ENCODE assay signal across 9 cellular contexts in the genomic region with DNA sequence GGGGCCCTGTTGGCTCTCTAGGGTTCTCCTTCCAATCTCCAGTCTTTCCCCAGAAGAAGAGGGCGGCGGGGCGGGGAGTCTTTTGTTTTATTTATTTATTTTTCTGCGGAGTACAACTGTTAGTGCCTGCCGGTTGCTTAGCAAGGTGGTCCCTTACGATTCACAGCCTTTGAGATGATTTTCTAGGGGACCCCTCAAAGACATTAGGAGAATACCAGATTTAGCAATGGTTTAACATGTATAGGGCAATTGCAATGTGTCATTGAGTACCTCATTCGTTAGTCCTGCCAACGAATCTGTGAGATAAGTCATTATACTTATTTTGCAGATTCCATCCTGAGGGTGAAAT. TPM values are rescaled to one million over a fixed set of nuclear protein-coding genes. Genes with fewer than 3 reads are reported as not detected.
A peak's percentile ranks its signal among the peaks of the same experiment; 100 is the strongest.
DNase-seq lines count a peak whose midpoint lies in the region; ATAC-seq and TF ChIP-seq lines count a peak whose summit lies in the region.
"Had no signal": no experiment of that assay in that cellular context is flagged by ENCODE, and none has a peak within 500 bp of the region (broad histone marks: within the 10 kb centered on the region; RNA-seq: fewer than 3 reads in every experiment).

No MANE protein-coding gene starts in this region.

- DNase-seq in GM23248: no peak
- no peak for DNase-seq in T-helper 17 cell
- no peak for DNase-seq in right cardiac atrium
- DNase-seq in NCI-H2171 (lab: John Stamatoyannopoulos, UW): no peak
- no peak for DNase-seq in lower leg skin (ENCODE audit: low spot score in 2 of 2)

- no peaks in the 10 kb centered on the region for H3F3A ChIP-seq in GM23248 (ENCODE audit: insufficient read depth)

- H3K9me2 ChIP-seq in GM23248 (ENCODE audit: insufficient read depth): 0 out of 2 replicates have a peak, but pooled peaks cover 3% of the 10 kb centered on the region

- H3K36me3 Mint-ChIP-seq in T-helper 17 cell (ENCODE audit: low read depth): peaks cover 3% of the 10 kb centered on the region
- H3K36me3 Mint-ChIP-seq in stimulated activated memory B cell treated with anti-CD40 and anti-IgM and Interleukin-4, amounts not matched to agents 10 μg/mL and 1 μg/mL and 100 μg/mL, for 72 hours: peaks cover 12% of the 10 kb centered on the region

- H3K27ac Mint-ChIP-seq in T-helper 17 cell: peak overlapping the region; percentile 93
- H3K27ac Mint-ChIP-seq in stimulated activated memory B cell treated with anti-CD40 and anti-IgM and Interleukin-4, amounts not matched to agents 10 μg/mL and 1 μg/mL and 100 μg/mL, for 72 hours: peak overlapping the region; percentile 91

- H3K4me3 ChIP-seq in GM23248 (peak overlapping the region; percentile 95), right cardiac atrium (ENCODE audit: low read length) (peak overlapping the region; percentile 78), lower leg skin (ENCODE audit: low read depth, poor library complexity, severe bottlenecking) (no peak overlapping the region)

- peak overlapping the region; percentile 50 for H3K27ac ChIP-seq in GM23248
- no peak overlapping the region for H3K27ac ChIP-seq in right cardiac atrium (ENCODE audit: low read length)

- H3K27me3 Mint-ChIP-seq in T-helper 17 cell: peaks cover 4% of the 10 kb centered on the region
- H3K27me3 Mint-ChIP-seq in stimulated activated memory B cell treated with anti-CD40 and anti-IgM and Interleukin-4, amounts not matched to agents 10 μg/mL and 1 μg/mL and 100 μg/mL, for 72 hours: peaks cover 8% of the 10 kb centered on the region

- H3K9me3 ChIP-seq in GM23248 (ENCODE audit: low read depth): no peaks in the 10 kb centered on the region
- H3K9me3 ChIP-seq in T-helper 17 cell (ENCODE audit: control insufficient read depth, low read length, poor library complexity, severe bottlenecking): no peaks in the 10 kb centered on the region
- no peaks in the 10 kb centered on the region for H3K9me3 ChIP-seq in right cardiac atrium (ENCODE audit: control insufficient read depth, low read length)

- no peak for TF ChIP-seq POLR2A in lower leg skin (IDR thresholded peaks at IDR 0.05)

- in situ Hi-C loops in GM23248 (cut with MboI): no loop called here

- peak overlapping the region; percentile 94 for H3K4me3 Mint-ChIP-seq in T-helper 17 cell
- peak overlapping the region; percentile 92 for H3K4me3 Mint-ChIP-seq in stimulated activated memory B cell treated with anti-CD40 and anti-IgM and Interleukin-4, amounts not matched to agents 10 μg/mL and 1 μg/mL and 100 μg/mL, for 72 hours

- peak overlapping the region; percentile 92 for H3K4me2 ChIP-seq in GM23248 (ENCODE audit: unreplicated experiment)

- no peak for TF ChIP-seq CTCF in lower leg skin (IDR thresholded peaks at IDR 0.05)

- peaks cover 3% of the 10 kb centered on the region for H3K9me3 Mint-ChIP-seq in stimulated activated memory B cell treated with anti-CD40 and anti-IgM and Interleukin-4, amounts not matched to agents 10 μg/mL and 1 μg/mL and 100 μg/mL, for 72 hours

- H3K36me3 ChIP-seq in GM23248 (ENCODE audit: low read depth): peaks cover 24% of the 10 kb centered on the region

- peak overlapping the region; percentile 90 for H3K9ac ChIP-seq in GM23248

- H3K4me1 Mint-ChIP-seq in T-helper 17 cell: peaks cover 12% of the 10 kb centered on the region
- peaks cover 20% of the 10 kb centered on the region for H3K4me1 Mint-ChIP-seq in stimulated activated memory B cell treated with anti-CD40 and anti-IgM and Interleukin-4, amounts not matched to agents 10 μg/mL and 1 μg/mL and 100 μg/mL, for 72 hours

- 12 to 14% methylated on average over 8 of the region's 8 CpGs for WGBS in GM23248 (ENCODE audit: low coverage in 1 of 2, low lambda C conversion rate in 2 of 2, missing lambda C conversion rate in 2 of 2), 2 experiments
- WGBS in right cardiac atrium: 14% methylated on average over 8 of the region's 8 CpGs
- 10 to 13% methylated on average over 8 of the region's 8 CpGs for whole genome bisulfite sequencing in lower leg skin, 2 donors

- H3K79me2 ChIP-seq in GM23248 (ENCODE audit: insufficient read depth): peaks cover 28% of the 10 kb centered on the region

- H3K27me3 ChIP-seq in GM23248 (replicated peaks; ENCODE audit: insufficient read depth) (no peaks in the 10 kb centered on the region), right cardiac atrium (ENCODE audit: control insufficient read depth, insufficient read depth) (no peaks in the 10 kb centered on the region)

- no peaks in the 10 kb centered on the region for H4K20me1 ChIP-seq in GM23248 (ENCODE audit: insufficient read depth)

- H3K4me1 ChIP-seq in GM23248 (ENCODE audit: insufficient read depth): 0 out of 2 replicates have a peak, but pooled peaks cover 5% of the 10 kb centered on the region
- peaks cover 2% of the 10 kb centered on the region for H3K4me1 ChIP-seq in right cardiac atrium (ENCODE audit: control insufficient read depth, insufficient read depth, low read length)

- peak overlapping the region; percentile 99 for H2AFZ ChIP-seq in GM23248

- ATAC-seq in T-helper 17 cell (no peak), right cardiac atrium (no peak), HG02678 (IDR thresholded peaks at IDR 0.05; ENCODE audit: unreplicated experiment) (no peak), HG02852 (IDR thresholded peaks at IDR 0.05; ENCODE audit: unreplicated experiment) (no peak)
- ATAC-seq in stimulated activated memory B cell treated with anti-CD40 and anti-IgM and Interleukin-4, amounts not matched to agents 10 μg/mL and 1 μg/mL and 100 μg/mL, for 72 hours: no peak

- intact Hi-C loops in right cardiac atrium (cut with DNase I): no loop called here
- intact Hi-C loops in lower leg skin (cut with DNase I; ENCODE audit: low total_unique reads): loop anchor here (5.0 kb wide), 1 partner anchor 1124 kb away; no protein-coding TSS in a partner anchor

RNA-seq across cellular contexts. Expression of a gene that starts 0.3 kb away (rescaled TPM):
- 43.6 and 49.3 TPM in 2 replicates for total RNA-seq in GM23248 (2014; rRNA removed; shearing (Covaris generic))
- polyA plus RNA-seq in GM23248 (2016; fragmentation: Nextera tagmentation; extraction: Ambion mirVana) (65.1 and 67.4 TPM in 2 replicates), right cardiac atrium (150 TPM)
- total RNA-seq in T-helper 17 cell (10 to 100 TPM; 18.4 to 21.8 TPM), right cardiac atrium (10 to 100 TPM; 53.7 to 82.6 (median 70.1) TPM), lower leg skin (10 to 100 TPM; 21.4 to 35.6 (median 28.8) TPM)

RNA-seq across cellular contexts. Expression of a gene that starts 34.4 kb away (rescaled TPM):
- not detected in 2 replicates for total RNA-seq in GM23248 (2014; rRNA removed; shearing (Covaris generic))
- not detected in 2 replicates for polyA plus RNA-seq in GM23248 (2016; fragmentation: Nextera tagmentation; extraction: Ambion mirVana)
- total RNA-seq in T-helper 17 cell: not detected
- not detected for total RNA-seq in right cardiac atrium
- polyA plus RNA-seq in right cardiac atrium: not detected
- total RNA-seq in lower leg skin: not detected
- total RNA-seq: glomerular endothelial cell had no signal

RNA-seq across cellular contexts. Expression of a gene that starts 55.4 kb away (rescaled TPM):
- total RNA-seq in GM23248 (2014; rRNA removed; shearing (Covaris generic)): not detected in 2 replicates
- polyA plus RNA-seq in GM23248 (2016; fragmentation: Nextera tagmentation; extraction: Ambion mirVana): not detected in 2 replicates
- under 1 TPM in 1 of 2 donors, not detected in 1; 0.55 TPM for total RNA-seq in T-helper 17 cell
- not detected for total RNA-seq in right cardiac atrium
- not detected for polyA plus RNA-seq in right cardiac atrium
- 1 to 10 TPM in 3 of 4 donors, under 1 TPM in 1; 0.84 to 4.2 (median 1.5) TPM for total RNA-seq in lower leg skin
- total RNA-seq: glomerular endothelial cell had no signal

RNA-seq across cellular contexts. Expression of a gene that starts 55.7 kb away (rescaled TPM):
- 9.3 and 10.5 TPM in 2 replicates for total RNA-seq in GM23248 (2014; rRNA removed; shearing (Covaris generic))
- polyA plus RNA-seq in GM23248 (2016; fragmentation: Nextera tagmentation; extraction: Ambion mirVana): 5.6 and 6.3 TPM in 2 replicates
- total RNA-seq in T-helper 17 cell: 1 to 10 TPM; 4.7 to 6.6 TPM
- total RNA-seq in right cardiac atrium: 10 to 100 TPM in 3 of 4 donors, 1 to 10 TPM in 1; 7.4 to 12.0 (median 10.7) TPM
- polyA plus RNA-seq in right cardiac atrium: 7.1 TPM
- total RNA-seq in lower leg skin: 10 to 100 TPM; 23.5 to 39.4 (median 33.4) TPM
